Comparison of ENCODE assay signal across 24 cellular contexts in genomic region chr21:34012640-34013039, GRCh38.
A peak's percentile ranks its signal among the peaks of the same experiment; 100 is the strongest.
DNase-seq lines count a peak whose midpoint lies in the region; ATAC-seq and TF ChIP-seq lines count a peak whose summit lies in the region.
"Had no signal": no experiment of that assay in that cellular context is flagged by ENCODE, and none has a peak within 500 bp of the region (broad histone marks: within the 10 kb centered on the region; RNA-seq: fewer than 3 reads in every experiment).

No MANE protein-coding gene starts in this region.

- peaks cover 16% of the 10 kb centered on the region for H3K9me3 Mint-ChIP-seq in glutamatergic neuron (ENCODE audit: unreplicated experiment)

- no peak for DNase-seq in left cardiac atrium
- DNase-seq in cardiac septum (ENCODE audit: low spot score), result no peak
- no peak for DNase-seq in right cardiac atrium
- DNase-seq in right atrium auricular region (ENCODE audit: low spot score), result no peak
- no peak for DNase-seq in glutamatergic neuron
- no peak for DNase-seq in right lobe of liver
- DNase-seq: 8988T; ACHN; BE2C; C1 segment of cervical spinal cord; CD4-positive, alpha-beta memory T cell; CD4-positive, CD25-positive, alpha-beta regulatory T cell; CD8-positive, alpha-beta memory T cell; COR-L47; DMS 273 treated with DMSO at 0.1 percent for 48 hours; DMS153; DMS53; DMS79; DND-41; EL; GDM1 had no signal

- no peak for TF ChIP-seq POLR2A in right lobe of liver (IDR thresholded peaks at IDR 0.05)

- intact Hi-C loops in left cardiac atrium (cut with DNase I) (no loop called here), cardiac septum (cut with DNase I) (no loop called here), right cardiac atrium (cut with DNase I) (no loop called here), right lobe of liver (cut with DNase I) (no loop called here)

- no peaks in the 10 kb centered on the region for H3K27me3 Mint-ChIP-seq in glutamatergic neuron (ENCODE audit: unreplicated experiment)
- H3K27me3 Mint-ChIP-seq: CD4-positive, alpha-beta memory T cell; CD4-positive, CD25-positive, alpha-beta regulatory T cell; CD8-positive, alpha-beta memory T cell had no signal

- ATAC-seq in left cardiac atrium (peak; percentile 39 to 74), right cardiac atrium (peak in 1 of 2 donors; percentile 51), right lobe of liver (no peak)
- ATAC-seq: GM12878 had no signal

- peak overlapping the region; percentile 38 for H3K27ac Mint-ChIP-seq in glutamatergic neuron (ENCODE audit: unreplicated experiment)
- H3K27ac Mint-ChIP-seq: CD4-positive, alpha-beta memory T cell; CD4-positive, CD25-positive, alpha-beta regulatory T cell had no signal

- H3K4me3 Mint-ChIP-seq in glutamatergic neuron (ENCODE audit: unreplicated experiment), result no peak overlapping the region
- H3K4me3 Mint-ChIP-seq: CD14-positive monocyte; CD4-positive, alpha-beta memory T cell; CD4-positive, CD25-positive, alpha-beta regulatory T cell; CD8-positive, alpha-beta memory T cell had no signal

- H3K4me3 ChIP-seq in right cardiac atrium (ENCODE audit: low read length) (no peak overlapping the region), right atrium auricular region (no peak overlapping the region), right lobe of liver (no peak overlapping the region)
- H3K4me3 ChIP-seq: BLaER1, GM12878 had no signal

- H3K36me3 ChIP-seq in right atrium auricular region (no peaks in the 10 kb centered on the region), right lobe of liver (no peaks in the 10 kb centered on the region)
- H3K36me3 ChIP-seq: BE2C, BLaER1 had no signal

- 61% methylated on average over 3 of the region's 3 CpGs for WGBS in right cardiac atrium
- 77% methylated on average over 3 of the region's 3 CpGs for WGBS in right lobe of liver (ENCODE audit: insufficient coverage, low coverage, low lambda C conversion rate, missing lambda C conversion rate)

- peaks cover 26% of the 10 kb centered on the region for H3K36me3 Mint-ChIP-seq in glutamatergic neuron (ENCODE audit: unreplicated experiment)

- no peaks in the 10 kb centered on the region for H3K4me1 Mint-ChIP-seq in glutamatergic neuron (ENCODE audit: low read depth, unreplicated experiment)

- H3K27me3 ChIP-seq in right cardiac atrium (ENCODE audit: control insufficient read depth, insufficient read depth) (no peaks in the 10 kb centered on the region), right atrium auricular region (no peaks in the 10 kb centered on the region), right lobe of liver (no peaks in the 10 kb centered on the region)
- H3K27me3 ChIP-seq: BE2C, BLaER1 had no signal

- peak overlapping the region; percentile 44 for H3K27ac ChIP-seq in right cardiac atrium (ENCODE audit: low read length)
- H3K27ac ChIP-seq in right atrium auricular region, result no peak overlapping the region
- no peak overlapping the region for H3K27ac ChIP-seq in right lobe of liver
- H3K27ac ChIP-seq: BLaER1 had no signal

- no peak for TF ChIP-seq CTCF in right atrium auricular region (IDR thresholded peaks at IDR 0.05)
- no peak for TF ChIP-seq CTCF in glutamatergic neuron (IDR thresholded peaks at IDR 0.05; ENCODE audit: partially characterized antibody, unreplicated experiment)
- TF ChIP-seq CTCF in right lobe of liver (IDR thresholded peaks at IDR 0.05), result no peak

- H3K9me3 ChIP-seq in right cardiac atrium (ENCODE audit: control insufficient read depth, low read length) (no peaks in the 10 kb centered on the region), right atrium auricular region (peaks cover 0 to 23% of the 10 kb centered on the region in 2 donors), right lobe of liver (peaks cover 0 to 11% (median 0%) of the 10 kb centered on the region in 4 donors)
- H3K9me3 ChIP-seq: BE2C had no signal

- H3K4me1 ChIP-seq in right cardiac atrium (ENCODE audit: control insufficient read depth, insufficient read depth, low read length) (no peaks in the 10 kb centered on the region), right atrium auricular region (no peaks in the 10 kb centered on the region), right lobe of liver (no peaks in the 10 kb centered on the region)
- H3K4me1 ChIP-seq: BE2C, BLaER1 had no signal

Comparison
In these comparisons a context has a peak if more than half of its experiments do, and no peak if none do; other contexts are left out.
1. ATAC-seq: peak in left cardiac atrium (2 of 2); none in right lobe of liver (0 of 4).